Comparison of ENCODE assay signal across 25 cellular contexts in genomic region chr14:106377432-106377831, GRCh38.
"Had no signal": no experiment of that assay in that cellular context is flagged by ENCODE, and none has a peak within 500 bp of the region (broad histone marks: within the 10 kb centered on the region; RNA-seq: fewer than 3 reads in every experiment).

No MANE protein-coding gene starts in this region.

- H3K4me3 Mint-ChIP-seq: natural killer cell treated with Interleukin-12 subunit alpha and Interleukin-12 subunit beta and Interleukin-15 and Interleukin-18, amount 100 ng/mL, for 72 hours; nephron progenitor cell; neural crest cell; stimulated activated effector memory CD8-positive, alpha-beta T cell treated with anti-CD3 and anti-CD28 coated beads, Interleukin-12 subunit alpha, Interleukin-12 subunit beta, amount 100 ng/mL, for 72 hours; stimulated activated naive B cell treated with anti-CD40 and anti-IgM and Interleukin-4, amounts not matched to agents 10 μg/mL and 1 μg/mL and 100 μg/mL, for 72 hours; stimulated activated naive CD8-positive, alpha-beta T cell treated with anti-CD3 and anti-CD28 coated beads, Interleukin-15, Interleukin-2, amounts not matched to agents 100 ng/mL and 50 ng/mL, for 24 hours had no signal

- H3K9me3 ChIP-seq: neutrophil, ovary, psoas muscle, right lobe of liver, sigmoid colon, stomach, thoracic aorta, thyroid gland, tibial nerve, upper lobe of left lung, vagina had no signal

- DNase-seq: nephron progenitor cell; nucleus accumbens; ovary; psoas muscle; right cardiac atrium; right lobe of liver; sigmoid colon; small intestine; stimulated activated CD4-positive, alpha-beta T cell treated with anti-CD3 and anti-CD28 coated beads, Interleukin-4, amount 100 ng/mL, for 24 hours; stimulated activated naive B cell treated with anti-CD40 and anti-IgM and Interleukin-4, amounts not matched to agents 10 μg/mL and 1 μg/mL and 100 μg/mL, for 72 hours; stimulated activated naive CD4-positive, alpha-beta T cell treated with Interleukin-2 at 50 U/mL for 16 hours; stomach; thyroid gland; trophoblast cell; upper lobe of left lung had no signal

- H3K79me2 ChIP-seq: parathyroid adenoma had no signal

- H3K27me3 ChIP-seq: ovary, right lobe of liver, thyroid gland, tibial nerve, upper lobe of left lung, vagina had no signal

- H3K27ac ChIP-seq: neutrophil, ovary, parathyroid adenoma, psoas muscle, right lobe of liver, sigmoid colon, stomach, thoracic aorta, thyroid gland, tibial nerve, upper lobe of left lung, vagina had no signal

- H3K4me3 ChIP-seq: ovary, psoas muscle, right lobe of liver, sigmoid colon, stomach, thoracic aorta, thyroid gland, tibial nerve, upper lobe of left lung, vagina had no signal

- H3K9ac ChIP-seq: parathyroid adenoma had no signal

- ATAC-seq: psoas muscle, right cardiac atrium had no signal

- H2AFZ ChIP-seq: parathyroid adenoma had no signal

- H3K4me1 ChIP-seq: parathyroid adenoma, psoas muscle, right lobe of liver, sigmoid colon, thyroid gland, tibial nerve, upper lobe of left lung, vagina had no signal

- H3K9me3 Mint-ChIP-seq: natural killer cell treated with Interleukin-12 subunit alpha and Interleukin-12 subunit beta and Interleukin-15 and Interleukin-18, amount 100 ng/mL, for 72 hours; stimulated activated effector memory CD8-positive, alpha-beta T cell treated with anti-CD3 and anti-CD28 coated beads, Interleukin-12 subunit alpha, Interleukin-12 subunit beta, amount 100 ng/mL, for 72 hours; stimulated activated naive B cell treated with anti-CD40 and anti-IgM and Interleukin-4, amounts not matched to agents 10 μg/mL and 1 μg/mL and 100 μg/mL, for 72 hours; stimulated activated naive CD8-positive, alpha-beta T cell treated with anti-CD3 and anti-CD28 coated beads, Interleukin-15, Interleukin-2, amounts not matched to agents 100 ng/mL and 50 ng/mL, for 24 hours had no signal

- H3K4me1 Mint-ChIP-seq: nephron progenitor cell, neural crest cell had no signal

- H3K36me3 Mint-ChIP-seq: stimulated activated effector memory CD8-positive, alpha-beta T cell treated with anti-CD3 and anti-CD28 coated beads, Interleukin-12 subunit alpha, Interleukin-12 subunit beta, amount 100 ng/mL, for 72 hours; stimulated activated naive B cell treated with anti-CD40 and anti-IgM and Interleukin-4, amounts not matched to agents 10 μg/mL and 1 μg/mL and 100 μg/mL, for 72 hours had no signal

- H3K27ac Mint-ChIP-seq: nephron progenitor cell; progenitor cell of endocrine pancreas; stimulated activated naive B cell treated with anti-CD40 and anti-IgM and Interleukin-4, amounts not matched to agents 10 μg/mL and 1 μg/mL and 100 μg/mL, for 72 hours; stimulated activated naive CD8-positive, alpha-beta T cell treated with anti-CD3 and anti-CD28 coated beads, Interleukin-15, Interleukin-2, amounts not matched to agents 100 ng/mL and 50 ng/mL, for 24 hours had no signal

- H3K27me3 Mint-ChIP-seq: progenitor cell of endocrine pancreas; stimulated activated naive B cell treated with anti-CD40 and anti-IgM and Interleukin-4, amounts not matched to agents 10 μg/mL and 1 μg/mL and 100 μg/mL, for 72 hours had no signal

- H3K36me3 ChIP-seq: neutrophil, ovary, right lobe of liver, sigmoid colon, stomach, thoracic aorta, thyroid gland, tibial nerve, upper lobe of left lung, vagina had no signal
